24 cellular contexts compared by ENCODE assay signal in genomic region chr2:121868652-121869051, GRCh38.
"Had no signal": no experiment of that assay in that cellular context is flagged by ENCODE, and none has a peak within 500 bp of the region (broad histone marks: within the 10 kb centered on the region; RNA-seq: fewer than 3 reads in every experiment).

No MANE protein-coding gene starts in this region.

- H3K27ac ChIP-seq: foreskin keratinocyte, hepatocyte, left lung, neural progenitor cell, testis, uterus had no signal

- H3K36me3 ChIP-seq: left lung, neural progenitor cell, uterus had no signal

- H3K9me3 ChIP-seq: left lung, testis, uterus had no signal

- H3K27me3 ChIP-seq: foreskin keratinocyte, hepatocyte, left lung, neural progenitor cell, testis, uterus had no signal

- DNase-seq: activated B cell treated with CpG ODN at 0.5 μM for 24 hours; activated CD4-positive, alpha-beta T cell treated with anti-CD3 and anti-CD28 coated beads for 36 hours; activated CD4-positive, alpha-beta T cell treated with anti-CD3 and anti-CD28 coated beads, Interleukin-2, amount 50 U/mL, for 4 hours; activated CD8-positive, alpha-beta memory T cell treated with anti-CD3 and anti-CD28 coated beads for 24 hours; activated CD8-positive, alpha-beta memory T cell treated with anti-CD3 and anti-CD28 coated beads, Interleukin-2, amount 50 U/mL, for 4 hours; activated naive CD8-positive, alpha-beta T cell treated with anti-CD3 and anti-CD28 coated beads for 36 hours; activated T-cell treated with anti-CD3 and anti-CD28 coated beads, Interleukin-2, amount 50 U/mL, for 24 hours; central memory CD4-positive, alpha-beta T cell; dermis blood vessel endothelial cell; effector CD8-positive, alpha-beta T cell; foreskin keratinocyte; kidney glomerular epithelial cell; left lung; naive thymus-derived CD4-positive, alpha-beta T cell; retina; stimulated activated CD4-positive, alpha-beta T cell treated with anti-CD3 and anti-CD28 coated beads, Interleukin-4, amount 100 ng/mL, for 1 hour; stimulated activated naive CD4-positive, alpha-beta T cell; testis; trophoblast cell; uterus had no signal

- H3K4me3 ChIP-seq: hepatocyte, left lung, lung, neural progenitor cell, testis, uterus had no signal

- ATAC-seq: activated CD4-positive, alpha-beta T cell treated with anti-CD3 and anti-CD28 coated beads for 36 hours; activated T-helper 17 cell treated with anti-CD3 and anti-CD28 coated beads, Interleukin-2, amount 50 U/mL, for 72 hours; foreskin keratinocyte; left lung; naive thymus-derived CD4-positive, alpha-beta T cell had no signal
